20 cellular contexts compared by ENCODE assay signal in genomic region chr10:107071301-107071700, GRCh38.
"Had no signal": no experiment of that assay in that cellular context is flagged by ENCODE, and none has a peak within 500 bp of the region (broad histone marks: within the 10 kb centered on the region; RNA-seq: fewer than 3 reads in every experiment).

No MANE protein-coding gene starts in this region.

- H3K9me3 ChIP-seq: lower lobe of right lung, ovary, stomach, thyroid gland had no signal

- H3K27me3 ChIP-seq: ovary, stomach, thyroid gland had no signal

- H3K27ac ChIP-seq: dorsolateral prefrontal cortex, lower lobe of right lung, ovary, stomach, thyroid gland had no signal

- ATAC-seq: left ventricle myocardium superior; lower lobe of right lung; natural killer cell; sciatic nerve; stimulated activated effector memory CD8-positive, alpha-beta T cell treated with anti-CD3 and anti-CD28 coated beads, Interleukin-12 subunit alpha, Interleukin-12 subunit beta, amount 100 ng/mL, for 72 hours had no signal

- H3K4me3 ChIP-seq: dorsolateral prefrontal cortex, lower lobe of right lung, ovary, smooth muscle cell, stomach, thyroid gland had no signal

- FAIRE-seq: colon, frontal cortex, keratinocyte had no signal

- H3K36me3 ChIP-seq: lower lobe of right lung, ovary, stomach, thyroid gland had no signal

- H3K4me2 ChIP-seq: smooth muscle cell had no signal

- DNase-seq: dorsolateral prefrontal cortex; effector CD4-positive, alpha-beta T cell; left ventricle myocardium superior; lower lobe of right lung; natural killer cell; occipital lobe; ovary; posterior cingulate gyrus; stimulated activated CD4-positive, alpha-beta T cell treated with anti-CD3 and anti-CD28 coated beads, Interleukin-12 subunit alpha, Interleukin-12 subunit beta, amount 100 ng/mL, for 4 hours; stimulated activated CD4-positive, alpha-beta T cell treated with anti-CD3 and anti-CD28 coated beads, Interleukin-2, amount 100 ng/mL, for 24 hours; stimulated activated CD4-positive, alpha-beta T cell treated with anti-CD3 and anti-CD28 coated beads, Interleukin-4, amount 100 ng/mL, for 24 hours; stimulated activated naive CD4-positive, alpha-beta T cell treated with Interleukin-2 at 50 U/mL for 16 hours; stomach; thyroid gland had no signal

- H3K4me1 ChIP-seq: lower lobe of right lung, stomach, thyroid gland had no signal
